In genomic region chr11:32562839-32563599, GRCh38 we compare ENCODE assay signal across 29 cellular contexts. TPM values are rescaled to one million over a fixed set of nuclear protein-coding genes. Genes with fewer than 3 reads are reported as not detected.
DNase-seq lines count a peak whose midpoint lies in the region; FAIRE-seq and TF ChIP-seq lines count a peak whose summit lies in the region.
"Had no signal": no experiment of that assay in that cellular context is flagged by ENCODE, and none has a peak within 500 bp of the region (broad histone marks: within the 10 kb centered on the region; RNA-seq: fewer than 3 reads in every experiment).

No MANE protein-coding gene starts in this region.

- no peak overlapping the region for H4K8ac ChIP-seq in neuronal stem cell (ENCODE audit: low read depth, low read length)

- peak; percentile 96 for FAIRE-seq in RCC 7860 (lab: Jason Lieb, UNC)
- FAIRE-seq: pancreas had no signal

- H3K36me3 ChIP-seq in neuronal stem cell (replicated peaks in 1 of 2; ENCODE audit: control insufficient read depth in 2 of 2, insufficient read depth in 2 of 2, low read length in 2 of 2) (no peaks in the 10 kb centered on the region), testis (ENCODE audit: low read depth, missing control alignments) (no peaks in the 10 kb centered on the region)
- H3K36me3 ChIP-seq: adrenal gland, BE2C, colonic mucosa, gastrocnemius medialis, pancreas, right atrium auricular region had no signal

- H3K9me3 ChIP-seq in neuronal stem cell (replicated peaks in 1 of 2; ENCODE audit: control insufficient read depth in 2 of 2, insufficient read depth in 1 of 2, low read depth in 1 of 2, low read length in 2 of 2) = no peaks in the 10 kb centered on the region
- no peaks in the 10 kb centered on the region for H3K9me3 ChIP-seq in testis
- H3K9me3 ChIP-seq: adrenal gland, BE2C, colonic mucosa, gastrocnemius medialis, pancreas, right atrium auricular region had no signal

- H3K27ac ChIP-seq in neuronal stem cell (replicated peaks; ENCODE audit: low read length) (no peak overlapping the region), testis (no peak overlapping the region)
- H3K27ac ChIP-seq: adrenal gland, colonic mucosa, gastrocnemius medialis, pancreas, PC-9, right atrium auricular region had no signal

- no peaks in the 10 kb centered on the region for H3K79me1 ChIP-seq in neuronal stem cell (ENCODE audit: low read depth, low read length)

- H3K4ac ChIP-seq in neuronal stem cell (ENCODE audit: low read length) = no peak overlapping the region

- intact Hi-C loops in testis (cut with DNase I; ENCODE audit: low total_unique reads) = no loop called here

- H3K4me2 ChIP-seq in neuronal stem cell (ENCODE audit: insufficient read depth, low read length, poor library complexity, severe bottlenecking) = no peak overlapping the region
- H3K4me2 ChIP-seq: PC-9 had no signal

- H3K23ac ChIP-seq in neuronal stem cell (ENCODE audit: low read depth, low read length, poor library complexity) = no peak overlapping the region

- no peak overlapping the region for H2BK15ac ChIP-seq in neuronal stem cell (ENCODE audit: low read length)

- no peak overlapping the region for H2BK12ac ChIP-seq in neuronal stem cell (ENCODE audit: low read length)

- no peak overlapping the region for H3K14ac ChIP-seq in neuronal stem cell (ENCODE audit: low read length)

- TF ChIP-seq POLR2A in testis (IDR thresholded peaks at IDR 0.05) = no peak

- H2BK120ac ChIP-seq in neuronal stem cell (ENCODE audit: low read depth, low read length) = no peak overlapping the region

- TF ChIP-seq CTCF in fibroblast of the aortic adventitia (IDR thresholded peaks at IDR 0.05; ENCODE audit: insufficient read depth, low read length) = no peak
- TF ChIP-seq CTCF in testis (IDR thresholded peaks at IDR 0.05) = no peak

- in situ Hi-C loops in Caki2 (cut with HindIII; ENCODE audit: low pct_unique_long_range_greater_than_20kb, low sequenced_read_pairs) = no loop called here

- H3K4me1 ChIP-seq in neuronal stem cell (ENCODE audit: control insufficient read depth in 2 of 2, insufficient read depth in 1 of 2, low read depth in 1 of 2, low read length in 2 of 2) (no peaks in the 10 kb centered on the region), testis (no peaks in the 10 kb centered on the region)
- H3K4me1 ChIP-seq: adrenal gland, BE2C, colonic mucosa, gastrocnemius medialis, pancreas had no signal

- H3K4me3 ChIP-seq in fibroblast of the aortic adventitia (ENCODE audit: low read depth, low read length) (no peak overlapping the region), neuronal stem cell (ENCODE audit: low read length in 2 of 2) (no peak overlapping the region), testis (no peak overlapping the region)
- H3K4me3 ChIP-seq: adrenal gland, colonic mucosa, gastrocnemius medialis, pancreas, PC-9, right atrium auricular region had no signal

- no peak overlapping the region for H4K91ac ChIP-seq in neuronal stem cell (ENCODE audit: low read depth, low read length, poor library complexity)

- DNase-seq in Caki2 (ENCODE audit: low read depth) (peak; percentile 93), RCC 7860 (ENCODE audit: low spot score) (peak; percentile 91), fibroblast of the aortic adventitia (ENCODE audit: low read depth) (peak; percentile 68), neuronal stem cell (ENCODE audit: low spot score) (no peak), hepatic stellate cell (ENCODE audit: low spot score) (no peak), testis (no peak), T-helper 1 cell (no peak), NCI-H226 (no peak)
- DNase-seq: activated CD4-positive, CD25-positive, alpha-beta regulatory T cell; activated CD8-positive, alpha-beta memory T cell treated with anti-CD3 and anti-CD28 coated beads, Interleukin-2, amount 10 ng/mL, durations not matched to agents 7 days and 5 days; activated naive CD4-positive, alpha-beta T cell; activated T-cell treated with anti-CD3 and anti-CD28 coated beads, Interleukin-2, amount 50 U/mL, for 72 hours; BE2C; colonic mucosa; effector memory CD4-positive, alpha-beta T cell; gastrocnemius medialis; hypothalamus; Kasumi-1; naive B cell; NCI-H2171 treated with DMSO at 0.1 percent for 48 hours; NCI-H524; NK-92 treated with Interleukin-12 subunit alpha and Interleukin-12 subunit beta, amount 100 ng/mL, for 24 hours; pancreas; PC-9; SHP77; stimulated activated CD4-positive, alpha-beta T cell treated with anti-CD3 and anti-CD28 coated beads, Interleukin-2, amount 100 ng/mL, for 48 hours; trophoblast cell had no signal

- no peak overlapping the region for H3K18ac ChIP-seq in neuronal stem cell (ENCODE audit: low read length)

- no peak overlapping the region for H2BK5ac ChIP-seq in neuronal stem cell (ENCODE audit: low read length)

- no peak overlapping the region for H3K9ac ChIP-seq in neuronal stem cell (ENCODE audit: low read depth, low read length, poor library complexity)

- no peaks in the 10 kb centered on the region for H3K27me3 ChIP-seq in neuronal stem cell (ENCODE audit: control insufficient read depth in 3 of 3, insufficient read depth in 3 of 3, low read depth in 1 of 3, low read length in 3 of 3)
- no peaks in the 10 kb centered on the region for H3K27me3 ChIP-seq in testis
- H3K27me3 ChIP-seq: adrenal gland, BE2C, colonic mucosa, gastrocnemius medialis, pancreas, right atrium auricular region had no signal

- peak overlapping the region; percentile 9 for H2AFZ ChIP-seq in neuronal stem cell (ENCODE audit: low read length)
- H2AFZ ChIP-seq: PC-9 had no signal

- H2AK5ac ChIP-seq in neuronal stem cell (ENCODE audit: low read depth, low read length) = no peak overlapping the region

- WGBS in neuronal stem cell (ENCODE audit: extremely low coverage in 2 of 2, insufficient read length in 2 of 2, insufficient replicate concordance in 1 of 2), 2 donors = 100% methylated on average over 1 of the region's 10 CpGs; no CpG with 5 or more reads in 1 of the 2 donors
- 58 to 59% methylated on average over 10 of the region's 10 CpGs for WGBS in testis, 2 donors

RNA-seq across cellular contexts. Expression of gene EIF3M, which starts 20.6 kb away (rescaled TPM):
- total RNA-seq in Caki2 (2014; rRNA removed; shearing (Covaris generic); ENCODE audit: low replicate concordance) = 328 and 371 TPM in 2 replicates
- total RNA-seq in fibroblast of the aortic adventitia (ENCODE audit: low replicate concordance) = 575 and 1,709 TPM in 2 replicates
- 368 TPM for polyA plus RNA-seq in neuronal stem cell (2013, experiment 1 of 2)
- polyA plus RNA-seq in neuronal stem cell (2013, experiment 2 of 2) = 373 TPM
- 100 to 1,000 TPM; 221 to 369 TPM for total RNA-seq in testis
- 228 TPM for polyA plus RNA-seq in testis (ENCODE audit: insufficient read depth, low read depth, low replicate concordance)

Comparison
In these comparisons a context has a peak if more than half of its experiments do, and no peak if none do; other contexts are left out.
1. DNase-seq: peak in Caki2 (single experiment), RCC 7860 (single experiment) and fibroblast of the aortic adventitia (single experiment); none in neuronal stem cell (single experiment), hepatic stellate cell (single experiment), testis (single experiment), T-helper 1 cell (0 of 5) and NCI-H226 (single experiment).